ENCODE assay signal across 8 cellular contexts in genomic region chr4:98446499-98447375, GRCh38.
DNase-seq lines count a peak whose midpoint lies in the region; ATAC-seq and TF ChIP-seq lines count a peak whose summit lies in the region.

No MANE protein-coding gene starts in this region.

- POLR2A ChIA-PET in HEK293T (lab: Yijun Ruan, JAX), result no interaction called here

- H3K36me3 Mint-ChIP-seq in activated naive CD4-positive, alpha-beta T cell treated with anti-CD3 and anti-CD28 coated beads for 36 hours (ENCODE audit: low read depth), result peaks cover 22% of the 10 kb centered on the region

- intact Hi-C loops in activated naive CD4-positive, alpha-beta T cell treated with anti-CD3 and anti-CD28 coated beads for 36 hours (cut with micrococcal nuclease), result loop anchor here (1.0 to 5.0 kb wide), 9 partner anchors 33 to 551 kb away; partner anchors contain the start of genes METAP1, RAP1GDS1 and STPG2

- peaks cover 31% of the 10 kb centered on the region for H3K4me1 Mint-ChIP-seq in activated naive CD4-positive, alpha-beta T cell treated with anti-CD3 and anti-CD28 coated beads for 36 hours (ENCODE audit: low read depth)

- peak overlapping the region; percentile 48 for H3K4me3 Mint-ChIP-seq in activated naive CD4-positive, alpha-beta T cell treated with anti-CD3 and anti-CD28 coated beads for 36 hours

- DNase-seq in OCI-M1 (lab: John Stamatoyannopoulos, UW), result peak; percentile 13
- peak; percentile 72 for DNase-seq in activated naive CD4-positive, alpha-beta T cell treated with anti-CD3 and anti-CD28 coated beads for 36 hours
- peak; percentile 78 for DNase-seq in myocyte (ENCODE audit: low read depth)
- DNase-seq in HEK293T (ENCODE audit: extremely low spot score), result no peak
- DNase-seq in middle frontal gyrus (ENCODE audit: extremely low spot score, low spot score), result no peak
- no peak for DNase-seq in GM19238 (ENCODE audit: insufficient read length, low spot score)

- CTCF ChIA-PET in activated naive CD4-positive, alpha-beta T cell treated with anti-CD3 and anti-CD28 coated beads for 36 hours (lab: Charles Lee), result interaction anchor here (0.7 to 1.0 kb wide), 2 partner anchors 9 to 543 kb away, joined by 3 to 4 read pairs; no protein-coding TSS in a partner anchor
- CTCF ChIA-PET in HEK293T (lab: Yijun Ruan, JAX), result no interaction called here

- no peak for TF ChIP-seq POLR2A in GM18505 (IDR thresholded peaks at IDR 0.05; ENCODE audit: borderline replicate concordance, extremely low read depth, insufficient read depth, insufficient read length)

- ATAC-seq in GM18505 (IDR thresholded peaks at IDR 0.05; ENCODE audit: unreplicated experiment), result peak; percentile 82
- peak; percentile 81 for ATAC-seq in HG02840 (IDR thresholded peaks at IDR 0.05; ENCODE audit: low FRiP score, unreplicated experiment)

- H3K9me3 Mint-ChIP-seq in activated naive CD4-positive, alpha-beta T cell treated with anti-CD3 and anti-CD28 coated beads for 36 hours, result no peaks in the 10 kb centered on the region

- H3K27ac Mint-ChIP-seq in activated naive CD4-positive, alpha-beta T cell treated with anti-CD3 and anti-CD28 coated beads for 36 hours, result peak overlapping the region; percentile 76

- H3K27me3 Mint-ChIP-seq in activated naive CD4-positive, alpha-beta T cell treated with anti-CD3 and anti-CD28 coated beads for 36 hours (ENCODE audit: low read depth), result no peaks in the 10 kb centered on the region

TF ChIP-seq in HEK293T, 16 proteins besides CTCF, POLR2A, EP300 and RAD21:
- no peak for TF ChIP-seq L3MBTL2 (conservative IDR thresholded peaks at IDR 0.05)
- TF ChIP-seq CTBP1 (IDR thresholded peaks at IDR 0.05; ENCODE audit: borderline replicate concordance), result no peak
- TF ChIP-seq TARDBP (IDR thresholded peaks at IDR 0.05), result no peak
- TF ChIP-seq PKNOX1 (IDR thresholded peaks at IDR 0.05), result no peak
- no peak for TF ChIP-seq ARNT (IDR thresholded peaks at IDR 0.05)
- TF ChIP-seq BHLHE40 (IDR thresholded peaks at IDR 0.05; ENCODE audit: borderline replicate concordance), result no peak

Comparison
In these comparisons a context has a peak if more than half of its experiments do, and no peak if none do; other contexts are left out.
1. DNase-seq: peak in OCI-M1 (single experiment), activated naive CD4-positive, alpha-beta T cell treated with anti-CD3 and anti-CD28 coated beads for 36 hours (single experiment) and myocyte (single experiment); none in HEK293T (single experiment), middle frontal gyrus (single experiment) and GM19238 (single experiment).